In the genomic region with DNA sequence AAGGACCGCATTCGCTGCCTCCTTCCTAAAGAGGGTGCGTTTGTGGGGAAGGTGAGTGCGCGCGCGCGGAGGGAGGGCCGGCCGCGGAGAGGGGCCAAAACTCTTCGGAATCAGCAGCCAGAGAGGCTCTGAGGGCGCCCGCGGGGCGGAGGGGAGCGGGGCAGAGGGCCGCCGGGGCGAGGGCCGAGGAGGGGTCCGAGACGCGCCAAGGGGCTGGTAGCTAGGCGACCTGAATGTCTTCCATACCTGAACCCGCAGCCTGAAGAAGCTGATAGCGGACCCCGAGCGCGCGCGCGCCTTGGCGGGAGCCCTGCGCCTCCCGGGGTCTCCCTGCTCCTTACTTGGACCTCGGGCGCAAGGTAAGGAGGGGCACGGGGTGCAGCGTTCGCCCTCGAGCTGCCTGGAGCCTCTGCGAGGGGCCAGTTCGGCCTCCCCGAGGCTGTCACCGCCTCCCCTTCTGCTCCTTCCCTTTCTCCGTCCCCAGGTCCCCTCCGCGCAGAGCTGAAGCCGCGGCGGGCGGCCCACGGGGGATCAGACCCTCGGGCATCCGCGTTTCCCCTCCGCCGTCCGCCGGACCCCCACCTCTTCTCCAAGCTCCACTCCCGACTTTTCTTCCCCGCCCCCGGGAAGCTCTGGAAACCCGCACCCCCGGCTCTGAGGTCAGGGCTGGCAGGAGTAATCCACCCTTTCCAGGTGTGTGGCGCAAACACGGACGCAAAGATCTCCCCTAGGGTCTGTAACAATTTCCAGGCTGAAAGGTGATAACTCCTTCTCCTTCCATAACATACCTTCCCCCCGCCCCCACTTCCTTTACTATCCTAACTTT, we compare ENCODE assay signal across 8 cellular contexts. TPM values are rescaled to one million over a fixed set of nuclear protein-coding genes. Genes with fewer than 3 reads are reported as not detected.
A peak's percentile ranks its signal among the peaks of the same experiment; 100 is the strongest.
DNase-seq lines count a peak whose midpoint lies in the region; TF ChIP-seq lines count a peak whose summit lies in the region.

No MANE protein-coding gene starts in this region.

- no peaks in the 10 kb centered on the region for H3K9me3 Mint-ChIP-seq in osteocyte (ENCODE audit: unreplicated experiment)

- no peaks in the 10 kb centered on the region for H3K36me3 Mint-ChIP-seq in osteocyte (ENCODE audit: unreplicated experiment)

- peaks cover 29% of the 10 kb centered on the region for H3K27me3 Mint-ChIP-seq in osteocyte (ENCODE audit: unreplicated experiment)

- intact Hi-C loops in esophagus squamous epithelium (cut with DNase I): no loop called here

- no peak overlapping the region for H3K27ac Mint-ChIP-seq in osteocyte (ENCODE audit: unreplicated experiment)

- H3K4me1 ChIP-seq in NT2/D1 (ENCODE audit: insufficient read depth, insufficient read length) (no peaks in the 10 kb centered on the region), esophagus squamous epithelium (peaks cover 11 to 22% (median 13%) of the 10 kb centered on the region in 3 donors)

- TF ChIP-seq POLR2A in esophagus squamous epithelium (IDR thresholded peaks at IDR 0.05): no peak

- H3K9me3 ChIP-seq in NT2/D1 (ENCODE audit: insufficient read depth, low read length) (no peaks in the 10 kb centered on the region), esophagus squamous epithelium (no peaks in the 10 kb centered on the region)

- H3K36me3 ChIP-seq in NT2/D1 (ENCODE audit: insufficient read depth, insufficient read length, low read length): no peaks in the 10 kb centered on the region
- no peaks in the 10 kb centered on the region for H3K36me3 ChIP-seq in esophagus squamous epithelium

- DNase-seq in EH (ENCODE audit: low read depth) (peak; percentile 11), NT2/D1 (ENCODE audit: low read depth, low spot score) (no peak), esophagus squamous epithelium (lab: John Stamatoyannopoulos, UW) (no peak), osteocyte (ENCODE audit: extremely low spot score, unreplicated experiment) (no peak), middle frontal gyrus (ENCODE audit: extremely low spot score, low spot score) (no peak), HUDEP-2 (lab: John Stamatoyannopoulos, UW; ENCODE audit: unreplicated experiment in 76 of 76) (no peak), GF-D8 (lab: John Stamatoyannopoulos, UW) (no peak)
- DNase-seq in stimulated activated naive CD4-positive, alpha-beta T cell (lab: John Stamatoyannopoulos, UW): no peak

- peak overlapping the region; percentile 67 for H3K4me3 ChIP-seq in NT2/D1 (ENCODE audit: insufficient read length, low read depth)
- peak overlapping the region; percentile 32 to 65 (median 52) for H3K4me3 ChIP-seq in esophagus squamous epithelium

- peaks cover 25% of the 10 kb centered on the region for H3K4me1 Mint-ChIP-seq in osteocyte (ENCODE audit: unreplicated experiment)

- H3K27me3 ChIP-seq in NT2/D1 (ENCODE audit: insufficient read depth, insufficient read length) (peaks cover 48% of the 10 kb centered on the region), esophagus squamous epithelium (peaks cover 0 to 54% (median 4%) of the 10 kb centered on the region in 4 donors)

- H3K9ac ChIP-seq in NT2/D1 (ENCODE audit: insufficient read length, low read depth): peak overlapping the region; percentile 77

- peak overlapping the region; percentile 71 for H3K4me3 Mint-ChIP-seq in osteocyte (ENCODE audit: unreplicated experiment)

- TF ChIP-seq CTCF in esophagus squamous epithelium (IDR thresholded peaks at IDR 0.05) (no peak), osteocyte (IDR thresholded peaks at IDR 0.05) (no peak)

- peak overlapping the region in 1 of 4 donors; percentile 29 for H3K27ac ChIP-seq in esophagus squamous epithelium

- WGBS in esophagus squamous epithelium, 2 donors: 3 to 5% methylated on average over 19 to 29 of the region's 70 CpGs

RNA-seq across cellular contexts. Expression of gene DEK, which starts 13.1 kb away (rescaled TPM):
- total RNA-seq in esophagus squamous epithelium: 100 to 1,000 TPM in 1 of 4 donors, 10 to 100 TPM in 3; 69.5 to 106 (median 93.0) TPM
- 62.1 and 65.5 TPM in 2 replicates for total RNA-seq in osteocyte
